In genomic region chr22:50498322-50498861, GRCh38 we compare ENCODE assay signal across 8 cellular contexts. TPM values are rescaled to one million over a fixed set of nuclear protein-coding genes. Genes with fewer than 3 reads are reported as not detected.
DNase-seq lines count a peak whose midpoint lies in the region; ATAC-seq, FAIRE-seq and TF ChIP-seq lines count a peak whose summit lies in the region.

No MANE protein-coding gene starts in this region.

- TF ChIP-seq CTCF in A549 (IDR thresholded peaks at IDR 0.05) = peak; percentile 61
- peak; percentile 58 for TF ChIP-seq CTCF in GM13976 (IDR thresholded peaks at IDR 0.05; ENCODE audit: borderline replicate concordance, control extremely low read depth, extremely low read depth, insufficient read depth, missing control alignments)
- peak; percentile 66 for TF ChIP-seq CTCF in liver (IDR thresholded peaks at IDR 0.05; ENCODE audit: low read depth, low read length, missing input control)

- ATAC-seq in A549 (peak; percentile 90 to 94), GM19328 (IDR thresholded peaks at IDR 0.05; ENCODE audit: unreplicated experiment) (no peak)

- no peak overlapping the region for H3K9ac ChIP-seq in liver (ENCODE audit: low read depth in 1 of 2, low read length in 2 of 2)

- H3K27me3 ChIP-seq in liver (ENCODE audit: control insufficient read depth in 4 of 4, insufficient read depth in 4 of 4, low read length in 3 of 4) = no peaks in the 10 kb centered on the region

- H3K9me3 ChIP-seq in A549 = no peaks in the 10 kb centered on the region
- H3K9me3 ChIP-seq in liver (ENCODE audit: control insufficient read depth in 4 of 4, low read length in 3 of 4) = no peaks in the 10 kb centered on the region

- POLR2A ChIA-PET in A549 (lab: Yijun Ruan, JAX) = interaction anchor here (0.7 to 0.8 kb wide), 2 partner anchors 9 to 27 kb away, joined by 3 read pairs; partner anchors contain the start of genes LMF2 and SCO2

- H3K4me3 ChIP-seq in A549 (0 out of 3 replicates have a peak overlapping the region, but pooled peaks have one; percentile 14), liver (ENCODE audit: low read depth in 1 of 3, low read length in 3 of 3) (no peak overlapping the region)

- FAIRE-seq in A549 (lab: Jason Lieb, UNC) = no peak

- H3K36me3 ChIP-seq in liver (ENCODE audit: control insufficient read depth in 4 of 4, insufficient read depth in 3 of 4, low read depth in 1 of 4, low read length in 3 of 4) = peaks cover 0 to 9% (median 5%) of the 10 kb centered on the region in 4 donors

- peak; percentile 65 to 72 for DNase-seq in A549 (ENCODE audit: low read depth in 1 of 2, low spot score in 1 of 2)
- peak; percentile 80 for DNase-seq in GM13976 (ENCODE audit: low spot score)
- peak; percentile 48 for DNase-seq in NCI-H510A (lab: John Stamatoyannopoulos, UW)
- DNase-seq in activated CD4-positive, alpha-beta T cell treated with anti-CD3 and anti-CD28 coated beads for 48 hours = peak; percentile 81
- DNase-seq in dermis blood vessel endothelial cell = peak; percentile 83
- peak; percentile 29 for DNase-seq in stimulated activated CD8-positive, alpha-beta memory T cell treated with anti-CD3 and anti-CD28 coated beads, Interleukin-12 subunit alpha, Interleukin-12 subunit beta, amount 100 ng/mL, for 4 hours (ENCODE audit: low read depth)

- peaks cover 7% of the 10 kb centered on the region; the same call in 1 of the 3 replicates for H3K4me1 ChIP-seq in A549
- peaks cover 2 to 15% (median 13%) of the 10 kb centered on the region in 4 donors for H3K4me1 ChIP-seq in liver (ENCODE audit: control insufficient read depth in 4 of 4, insufficient read depth in 4 of 4, low read length in 3 of 4)

- H3K4me2 ChIP-seq in A549 = peak overlapping the region; percentile 75

- peak; percentile 60 to 70 for TF ChIP-seq RAD21 in A549 (conservative IDR thresholded peaks at IDR 0.05 in 1 of 2, IDR thresholded peaks at IDR 0.05 in 1 of 2)
- TF ChIP-seq RAD21 in liver (IDR thresholded peaks at IDR 0.05) = peak; percentile 82 to 86

- no peak for TF ChIP-seq EP300 in A549 (IDR thresholded peaks at IDR 0.05)

- no peak for TF ChIP-seq POLR2A in A549 (IDR thresholded peaks at IDR 0.05; ENCODE audit: low read length)

- CTCF ChIA-PET in A549 (lab: Yijun Ruan, JAX) = interaction anchor here (0.7 to 1.9 kb wide), 20 partner anchors 9 to 259 kb away, joined by 3 to 9 read pairs (median 4); partner anchors contain the start of genes LMF2, MIOX, NCAPH2 and SCO2

- in situ Hi-C loops in GM13976 (cut with MboI; ENCODE audit: low sequenced_read_pairs, unreplicated experiment) = no loop called here

- 5% methylated on average over 13 of the region's 13 CpGs for WGBS in A549 (ENCODE audit: missing lambda C conversion rate)
- WGBS in liver = 6% methylated on average over 13 of the region's 13 CpGs

- H3K27ac ChIP-seq in A549 = no peak overlapping the region
- peak overlapping the region; percentile 23 to 37 for H3K27ac ChIP-seq in liver (ENCODE audit: low read depth in 1 of 2, low read length in 2 of 2)

TF ChIP-seq in A549, 52 proteins besides CTCF, POLR2A, EP300 and RAD21 (continues in another document):
- TF ChIP-seq TFCP2L1 (CRISPR knock-in tag; IDR thresholded peaks at IDR 0.05) (no peak), ZC3H11A (IDR thresholded peaks at IDR 0.05) (no peak), SREBF2 (IDR thresholded peaks at IDR 0.05) (no peak), EHF (CRISPR knock-in tag; IDR thresholded peaks at IDR 0.05) (no peak), SMC3 (IDR thresholded peaks at IDR 0.05) (peak; percentile 55), BHLHE40 (IDR thresholded peaks at IDR 0.05; ENCODE audit: low read depth, low read length) (no peak)

TF ChIP-seq in liver, 16 proteins besides CTCF, POLR2A, EP300 and RAD21:
- TF ChIP-seq, protein P1, sequence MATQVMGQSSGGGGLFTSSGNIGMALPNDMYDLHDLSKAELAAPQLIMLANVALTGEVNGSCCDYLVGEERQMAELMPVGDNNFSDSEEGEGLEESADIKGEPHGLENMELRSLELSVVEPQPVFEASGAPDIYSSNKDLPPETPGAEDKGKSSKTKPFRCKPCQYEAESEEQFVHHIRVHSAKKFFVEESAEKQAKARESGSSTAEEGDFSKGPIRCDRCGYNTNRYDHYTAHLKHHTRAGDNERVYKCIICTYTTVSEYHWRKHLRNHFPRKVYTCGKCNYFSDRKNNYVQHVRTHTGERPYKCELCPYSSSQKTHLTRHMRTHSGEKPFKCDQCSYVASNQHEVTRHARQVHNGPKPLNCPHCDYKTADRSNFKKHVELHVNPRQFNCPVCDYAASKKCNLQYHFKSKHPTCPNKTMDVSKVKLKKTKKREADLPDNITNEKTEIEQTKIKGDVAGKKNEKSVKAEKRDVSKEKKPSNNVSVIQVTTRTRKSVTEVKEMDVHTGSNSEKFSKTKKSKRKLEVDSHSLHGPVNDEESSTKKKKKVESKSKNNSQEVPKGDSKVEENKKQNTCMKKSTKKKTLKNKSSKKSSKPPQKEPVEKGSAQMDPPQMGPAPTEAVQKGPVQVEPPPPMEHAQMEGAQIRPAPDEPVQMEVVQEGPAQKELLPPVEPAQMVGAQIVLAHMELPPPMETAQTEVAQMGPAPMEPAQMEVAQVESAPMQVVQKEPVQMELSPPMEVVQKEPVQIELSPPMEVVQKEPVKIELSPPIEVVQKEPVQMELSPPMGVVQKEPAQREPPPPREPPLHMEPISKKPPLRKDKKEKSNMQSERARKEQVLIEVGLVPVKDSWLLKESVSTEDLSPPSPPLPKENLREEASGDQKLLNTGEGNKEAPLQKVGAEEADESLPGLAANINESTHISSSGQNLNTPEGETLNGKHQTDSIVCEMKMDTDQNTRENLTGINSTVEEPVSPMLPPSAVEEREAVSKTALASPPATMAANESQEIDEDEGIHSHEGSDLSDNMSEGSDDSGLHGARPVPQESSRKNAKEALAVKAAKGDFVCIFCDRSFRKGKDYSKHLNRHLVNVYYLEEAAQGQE (IDR thresholded peaks at IDR 0.05) = peak; percentile 74
- TF ChIP-seq FOXA1 (IDR thresholded peaks at IDR 0.05) (no peak), SP1 (IDR thresholded peaks at IDR 0.05) (peak; percentile 76), HNF4A (conservative IDR thresholded peaks at IDR 0.05) (peak; percentile 52 to 60), RXRA (IDR thresholded peaks at IDR 0.05) (peak; percentile 51 to 58), NR2F2 (IDR thresholded peaks at IDR 0.05) (peak; percentile 40), HNF4G (IDR thresholded peaks at IDR 0.05) (no peak), YY1 (IDR thresholded peaks at IDR 0.05) (peak; percentile 7), FOXA2 (IDR thresholded peaks at IDR 0.05) (no peak)
- TF ChIP-seq, protein P2, sequence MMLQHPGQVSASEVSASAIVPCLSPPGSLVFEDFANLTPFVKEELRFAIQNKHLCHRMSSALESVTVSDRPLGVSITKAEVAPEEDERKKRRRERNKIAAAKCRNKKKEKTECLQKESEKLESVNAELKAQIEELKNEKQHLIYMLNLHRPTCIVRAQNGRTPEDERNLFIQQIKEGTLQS (IDR thresholded peaks at IDR 0.05) = no peak

RNA-seq across cellular contexts. Expression of gene LMF2, which starts 9.1 kb away (rescaled TPM):
- polyA plus RNA-seq in A549 (2011; rRNA removed) (13.0 and 15.1 TPM in 2 replicates), A549 (2017; fragmentation: RNase III; extraction: RNeasy Plus Mini Kit Qiagen cat#74134 plus additional on column Dnase treatment) (31.8 to 34.2 TPM (median 32.5 TPM) in 3 replicates), liver (10 to 100 TPM; 16.7 to 35.6 TPM)
- 32.8 and 51.2 TPM in 2 replicates for polyA plus RNA-seq in A549 (2012; cell fraction: cytosol; rRNA removed)
- 317 and 562 TPM in 2 replicates for polyA plus RNA-seq in A549 (2012; cell fraction: nucleus; rRNA removed)
- 11.6 and 15.9 TPM in 2 replicates for polyA minus RNA-seq in A549 (2011; rRNA and poly(A)+ RNA removed)
- total RNA-seq in dermis blood vessel endothelial cell (43.7 and 50.9 TPM in 2 replicates), liver (10 to 100 TPM; 24.0 to 27.9 TPM)

RNA-seq across cellular contexts. Expression of gene NCAPH2, which starts 9.6 kb away (rescaled TPM):
- 13.9 and 14.3 TPM in 2 replicates for polyA plus RNA-seq in A549 (2011; rRNA removed)
- polyA plus RNA-seq in A549 (2012; cell fraction: cytosol; rRNA removed) = 32.0 and 36.0 TPM in 2 replicates
- polyA plus RNA-seq in A549 (2012; cell fraction: nucleus; rRNA removed) = 80.2 and 89.5 TPM in 2 replicates
- 27.7 to 29.4 TPM (median 29.1 TPM) in 3 replicates for polyA plus RNA-seq in A549 (2017; fragmentation: RNase III; extraction: RNeasy Plus Mini Kit Qiagen cat#74134 plus additional on column Dnase treatment)
- 22.2 and 25.2 TPM in 2 replicates for polyA minus RNA-seq in A549 (2011; rRNA and poly(A)+ RNA removed)
- 30.1 and 37.1 TPM in 2 replicates for total RNA-seq in dermis blood vessel endothelial cell
- total RNA-seq in liver = 10 to 100 TPM; 15.2 to 30.8 TPM
- polyA plus RNA-seq in liver = 10 to 100 TPM; 12.0 to 12.5 TPM

RNA-seq across cellular contexts. Expression of gene MIOX, which starts 11.7 kb away (rescaled TPM):
- polyA plus RNA-seq in A549 (2011; rRNA removed) (0.08 and 0.20 TPM in 2 replicates), A549 (2017; fragmentation: RNase III; extraction: RNeasy Plus Mini Kit Qiagen cat#74134 plus additional on column Dnase treatment) (not detected in 3 replicates), liver (not detected)
- 0.06 and 0.11 TPM in 2 replicates for polyA plus RNA-seq in A549 (2012; cell fraction: cytosol; rRNA removed)
- polyA plus RNA-seq in A549 (2012; cell fraction: nucleus; rRNA removed) = 0.39 and 1.00 TPM in 2 replicates
- polyA minus RNA-seq in A549 (2011; rRNA and poly(A)+ RNA removed) = not detected in 2 replicates
- total RNA-seq in dermis blood vessel endothelial cell (not detected in 2 replicates), liver (not detected)

RNA-seq across cellular contexts. Expression of gene ADM2, which starts 17.0 kb away (rescaled TPM):
- polyA plus RNA-seq in A549 (2011; rRNA removed) = 0.99 and 1.1 TPM in 2 replicates
- polyA plus RNA-seq in A549 (2012; cell fraction: cytosol; rRNA removed) = 0.45 and 0.60 TPM in 2 replicates
- 0.83 and 1.4 TPM in 2 replicates for polyA plus RNA-seq in A549 (2012; cell fraction: nucleus; rRNA removed)
- polyA plus RNA-seq in A549 (2017; fragmentation: RNase III; extraction: RNeasy Plus Mini Kit Qiagen cat#74134 plus additional on column Dnase treatment) = 0.46 to 0.62 TPM (median 0.50 TPM) in 3 replicates
- polyA minus RNA-seq in A549 (2011; rRNA and poly(A)+ RNA removed) = 0.50 and 0.78 TPM in 2 replicates
- total RNA-seq in dermis blood vessel endothelial cell = 0.34 and 0.60 TPM in 2 replicates
- total RNA-seq in liver = 1 to 10 TPM in 1 of 2 donors, under 1 TPM in 1; 0.79 to 1.8 TPM
- 1 to 10 TPM in 1 of 2 donors, under 1 TPM in 1; 0.89 to 2.8 TPM for polyA plus RNA-seq in liver

RNA-seq across cellular contexts. Expression of gene SBF1, which starts 23.6 kb away (rescaled TPM):
- polyA plus RNA-seq in A549 (2011; rRNA removed) = 9.6 and 12.7 TPM in 2 replicates
- 17.0 and 26.7 TPM in 2 replicates for polyA plus RNA-seq in A549 (2012; cell fraction: cytosol; rRNA removed)
- 54.9 and 78.2 TPM in 2 replicates for polyA plus RNA-seq in A549 (2012; cell fraction: nucleus; rRNA removed)
- polyA plus RNA-seq in A549 (2017; fragmentation: RNase III; extraction: RNeasy Plus Mini Kit Qiagen cat#74134 plus additional on column Dnase treatment) = 19.5 to 23.0 TPM (median 20.9 TPM) in 3 replicates
- 18.6 and 29.0 TPM in 2 replicates for polyA minus RNA-seq in A549 (2011; rRNA and poly(A)+ RNA removed)
- 50.0 and 62.1 TPM in 2 replicates for total RNA-seq in dermis blood vessel endothelial cell
- 10 to 100 TPM; 21.8 to 37.6 TPM for total RNA-seq in liver
- 10 to 100 TPM in 1 of 2 donors, 1 to 10 TPM in 1; 8.3 to 11.0 TPM for polyA plus RNA-seq in liver

Comparison
In these comparisons a context has a peak if more than half of its experiments do, and no peak if none do; other contexts are left out.
1. DNase-seq: peak in every context shown above with its lines; median percentile 83 in dermis blood vessel endothelial cell; 81 in activated CD4-positive, alpha-beta T cell treated with anti-CD3 and anti-CD28 coated beads for 48 hours; 80 in GM13976; 68 in A549; 48 in NCI-H510A; 29 in stimulated activated CD8-positive, alpha-beta memory T cell treated with anti-CD3 and anti-CD28 coated beads, Interleukin-12 subunit alpha, Interleukin-12 subunit beta, amount 100 ng/mL, for 4 hours.
2. H3K27ac ChIP-seq: peak in liver (2 of 2); none in A549 (0 of 2).
3. Peak in every context shown above with its lines, with median percentiles within 50 percentile points of each other: CTCF ChIP-seq.